Comparison of ENCODE assay signal across 8 cellular contexts in genomic region chr12:52221912-52222457, GRCh38. TPM values are rescaled to one million over a fixed set of nuclear protein-coding genes. Genes with fewer than 3 reads are reported as not detected.
A peak's percentile ranks its signal among the peaks of the same experiment; 100 is the strongest.
DNase-seq lines count a peak whose midpoint lies in the region; ATAC-seq lines count a peak whose summit lies in the region.

No MANE protein-coding gene starts in this region.

- peak; percentile 48 for ATAC-seq in GM21786 (IDR thresholded peaks at IDR 0.05; ENCODE audit: unreplicated experiment)
- peak; percentile 96 to 97 for ATAC-seq in activated naive CD4-positive, alpha-beta T cell treated with anti-CD3 and anti-CD28 coated beads, Interleukin-2, amount 50 U/mL, for 72 hours
- no peak for ATAC-seq in HG03442 (IDR thresholded peaks at IDR 0.05; ENCODE audit: unreplicated experiment)

- DNase-seq in A172 (ENCODE audit: low spot score) (peak; percentile 88), RKO (ENCODE audit: low spot score) (peak; percentile 76), inferior parietal cortex (ENCODE audit: extremely low spot score) (peak; percentile 38), NCI-H2227 (lab: John Stamatoyannopoulos, UW; ENCODE audit: unreplicated experiment) (no peak)
- DNase-seq in activated naive CD4-positive, alpha-beta T cell treated with anti-CD3 and anti-CD28 coated beads, Interleukin-2, amount 50 U/mL, for 72 hours (ENCODE audit: low spot score in 2 of 2), result peak; percentile 76 to 85
- peak; percentile 86 to 89 for DNase-seq in stimulated activated CD4-positive, alpha-beta T cell treated with anti-CD3 and anti-CD28 coated beads, Interleukin-4, amount 100 ng/mL, for 48 hours (ENCODE audit: low read depth in 2 of 2)

- no peak overlapping the region for H3K27ac Mint-ChIP-seq in activated naive CD4-positive, alpha-beta T cell treated with anti-CD3 and anti-CD28 coated beads, Interleukin-2, amount 50 U/mL, for 72 hours

- H3K9me3 Mint-ChIP-seq in activated naive CD4-positive, alpha-beta T cell treated with anti-CD3 and anti-CD28 coated beads, Interleukin-2, amount 50 U/mL, for 72 hours, result peaks cover 0 to 4% of the 10 kb centered on the region in 2 donors

- no peaks in the 10 kb centered on the region for H3K36me3 Mint-ChIP-seq in activated naive CD4-positive, alpha-beta T cell treated with anti-CD3 and anti-CD28 coated beads, Interleukin-2, amount 50 U/mL, for 72 hours

RNA-seq across cellular contexts. Expression of gene KRT7, which starts 11.1 kb away (rescaled TPM):
- 13.8 and 16.1 TPM in 2 replicates for total RNA-seq in A172 (2014; rRNA removed; shearing (Covaris generic))
- total RNA-seq in activated naive CD4-positive, alpha-beta T cell treated with anti-CD3 and anti-CD28 coated beads, Interleukin-2, amount 50 U/mL, for 72 hours, result 1 to 10 TPM in 1 of 2 donors, under 1 TPM in 1; 0.36 to 8.0 TPM

RNA-seq across cellular contexts. Expression of gene KRT80, which starts 30.2 kb away (rescaled TPM):
- total RNA-seq in A172 (2014; rRNA removed; shearing (Covaris generic)), result 65.2 and 75.2 TPM in 2 replicates
- not detected for total RNA-seq in activated naive CD4-positive, alpha-beta T cell treated with anti-CD3 and anti-CD28 coated beads, Interleukin-2, amount 50 U/mL, for 72 hours

RNA-seq across cellular contexts. Expression of gene KRT86, which starts 52.5 kb away (rescaled TPM):
- 1.5 and 1.6 TPM in 2 replicates for total RNA-seq in A172 (2014; rRNA removed; shearing (Covaris generic))
- under 1 TPM in 1 of 2 donors, not detected in 1; 0.37 TPM for total RNA-seq in activated naive CD4-positive, alpha-beta T cell treated with anti-CD3 and anti-CD28 coated beads, Interleukin-2, amount 50 U/mL, for 72 hours

Comparison
In these comparisons a context has a peak if more than half of its experiments do, and no peak if none do; other contexts are left out.
1. RNA of gene KRT80, which starts 30.2 kb away (total RNA-seq): 65.2 to 75.2 TPM in A172; not detected in activated naive CD4-positive, alpha-beta T cell treated with anti-CD3 and anti-CD28 coated beads, Interleukin-2, amount 50 U/mL, for 72 hours; every median in the first group is over 10 times any median in the second.